ENCODE assay signal across 14 cellular contexts in the genomic region with DNA sequence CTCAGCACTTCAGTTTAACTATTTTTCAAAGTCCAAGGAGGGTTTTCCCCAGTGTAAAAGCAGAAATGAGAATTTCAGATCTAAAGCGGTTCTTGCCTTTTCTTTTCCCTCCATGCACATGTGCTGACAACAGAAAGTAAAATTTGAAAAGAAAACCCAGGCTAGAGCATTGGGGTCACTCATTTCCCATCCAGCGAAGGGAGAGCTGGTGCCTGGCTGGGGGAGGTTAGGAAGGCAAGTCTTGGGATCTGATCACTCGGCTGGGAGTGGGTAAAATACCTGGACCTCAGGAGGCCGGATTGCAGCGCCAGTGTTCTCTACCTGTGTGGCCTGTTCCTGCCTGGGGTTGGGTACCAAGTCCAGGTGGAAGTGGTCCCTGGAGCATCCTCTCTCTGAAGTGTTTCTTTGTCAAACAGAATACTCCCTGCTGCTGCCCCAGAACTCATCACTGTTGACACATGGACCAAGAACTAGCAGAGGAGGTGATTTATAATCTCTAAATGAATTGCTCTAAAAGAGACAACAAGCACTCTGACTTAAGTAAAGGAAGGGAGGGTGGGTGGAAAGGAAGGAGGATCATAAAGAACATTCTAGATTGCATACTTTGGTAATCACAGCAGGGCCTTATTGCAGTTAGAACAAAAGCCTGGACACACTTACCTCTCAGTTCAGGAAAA.
A peak's percentile ranks its signal among the peaks of the same experiment; 100 is the strongest.
DNase-seq lines count a peak whose midpoint lies in the region; ATAC-seq and TF ChIP-seq lines count a peak whose summit lies in the region.
"Had no signal": no experiment of that assay in that cellular context is flagged by ENCODE, and none has a peak within 500 bp of the region (broad histone marks: within the 10 kb centered on the region; RNA-seq: fewer than 3 reads in every experiment).

No MANE protein-coding gene starts in this region.

- DNase-seq in GM10248 (ENCODE audit: extremely low spot score) (peak; percentile 46), NCI-H345 (lab: John Stamatoyannopoulos, UW) (peak; percentile 19), T-cell (no peak), caudate nucleus (lab: John Stamatoyannopoulos, UW) (no peak), anterior cingulate cortex (lab: John Stamatoyannopoulos, UW) (no peak)
- no peak for DNase-seq in naive thymus-derived CD4-positive, alpha-beta T cell
- DNase-seq: activated T-cell treated with anti-CD3 and anti-CD28 coated beads, Interleukin-2, amount 50 U/mL, for 4 hours; Karpas-422; NCI-H524 treated with DMSO at 0.1 percent for 48 hours; stimulated activated CD4-positive, alpha-beta T cell treated with anti-CD3 and anti-CD28 coated beads, Interleukin-4, amount 100 ng/mL, for 1 hour; substantia nigra had no signal

- no peaks in the 10 kb centered on the region for H3K4me1 ChIP-seq in naive thymus-derived CD4-positive, alpha-beta T cell (ENCODE audit: control insufficient read depth in 2 of 2, insufficient read depth in 2 of 2, low read length in 2 of 2)

- POLR2A ChIA-PET in GM10248 (lab: Yijun Ruan, JAX) (no interaction called here), T-cell (lab: Charles Lee) (no interaction called here)
- POLR2A ChIA-PET in naive thymus-derived CD4-positive, alpha-beta T cell (lab: Charles Lee): no interaction called here

- CTCF ChIA-PET in GM10248 (lab: Yijun Ruan, JAX): interaction anchor here (0.7 to 5.3 kb wide), 4 partner anchors 11 to 323 kb away, joined by 3 to 47 read pairs (median 5); no protein-coding TSS in a partner anchor
- CTCF ChIA-PET in T-cell (lab: Charles Lee): interaction anchor here in 1 of 2 donors (0.7 to 1.1 kb wide), 2 partner anchors 12 to 13 kb away, joined by 3 to 5 read pairs; no protein-coding TSS in a partner anchor
- CTCF ChIA-PET in naive thymus-derived CD4-positive, alpha-beta T cell (lab: Charles Lee): interaction anchor here (0.8 to 1.2 kb wide), 2 partner anchors 11 to 13 kb away, joined by 3 to 4 read pairs; no protein-coding TSS in a partner anchor

- no peaks in the 10 kb centered on the region for H3K27me3 Mint-ChIP-seq in T-cell
- H3K27me3 Mint-ChIP-seq in naive thymus-derived CD4-positive, alpha-beta T cell: no peaks in the 10 kb centered on the region

- no peak overlapping the region for H3K4me3 Mint-ChIP-seq in T-cell
- no peak overlapping the region for H3K4me3 Mint-ChIP-seq in naive thymus-derived CD4-positive, alpha-beta T cell
- H3K4me3 Mint-ChIP-seq: activated T-cell treated with anti-CD3 and anti-CD28 coated beads, Interleukin-2, amount 50 U/mL, for 4 hours had no signal

- H3K36me3 ChIP-seq in naive thymus-derived CD4-positive, alpha-beta T cell (ENCODE audit: control insufficient read depth in 2 of 3, insufficient read depth in 3 of 3, low read length in 3 of 3): no peaks in the 10 kb centered on the region

- ATAC-seq in GM19035 (IDR thresholded peaks at IDR 0.05; ENCODE audit: unreplicated experiment): peak; percentile 77
- peak; percentile 69 for ATAC-seq in HG02610 (IDR thresholded peaks at IDR 0.05; ENCODE audit: unreplicated experiment)
- ATAC-seq in T-cell (replicated peaks in 1 of 4): no peak
- ATAC-seq in naive thymus-derived CD4-positive, alpha-beta T cell: no peak

- no peak overlapping the region for H3K4me3 ChIP-seq in naive thymus-derived CD4-positive, alpha-beta T cell (ENCODE audit: low read length)
- H3K4me3 ChIP-seq: BLaER1 had no signal

- intact Hi-C loops in naive thymus-derived CD4-positive, alpha-beta T cell (cut with micrococcal nuclease): loop anchor here in 1 of 2 donors (10.0 kb wide), 1 partner anchor 483 kb away; no protein-coding TSS in a partner anchor

- H3K27me3 ChIP-seq in naive thymus-derived CD4-positive, alpha-beta T cell (ENCODE audit: control insufficient read depth in 2 of 2, insufficient read depth in 2 of 2, low read length in 2 of 2): no peaks in the 10 kb centered on the region
- H3K27me3 ChIP-seq: BLaER1 had no signal

- H3K36me3 Mint-ChIP-seq in T-cell: peaks cover 3% of the 10 kb centered on the region
- peaks cover 0 to 11% (median under 1%) of the 10 kb centered on the region in 5 donors for H3K36me3 Mint-ChIP-seq in naive thymus-derived CD4-positive, alpha-beta T cell

- no peak overlapping the region for H3K27ac ChIP-seq in naive thymus-derived CD4-positive, alpha-beta T cell (ENCODE audit: low read depth, low read length)
- no peak overlapping the region for H3K27ac ChIP-seq in caudate nucleus (ENCODE audit: low read depth, low read length)
- H3K27ac ChIP-seq: BLaER1 had no signal

- H3K9me3 ChIP-seq in naive thymus-derived CD4-positive, alpha-beta T cell (ENCODE audit: control insufficient read depth in 2 of 3, low read length in 3 of 3): no peaks in the 10 kb centered on the region
- H3K9me3 ChIP-seq: BLaER1 had no signal

- H3K9me3 Mint-ChIP-seq in T-cell: no peaks in the 10 kb centered on the region
- H3K9me3 Mint-ChIP-seq in naive thymus-derived CD4-positive, alpha-beta T cell: no peaks in the 10 kb centered on the region
- H3K9me3 Mint-ChIP-seq: activated T-cell treated with anti-CD3 and anti-CD28 coated beads, Interleukin-2, amount 50 U/mL, for 4 hours had no signal

- no peak overlapping the region for H3K27ac Mint-ChIP-seq in T-cell
- no peak overlapping the region for H3K27ac Mint-ChIP-seq in naive thymus-derived CD4-positive, alpha-beta T cell

- TF ChIP-seq CTCF in GM10248 (IDR thresholded peaks at IDR 0.05; ENCODE audit: control extremely low read depth, extremely low read depth, low read depth, missing control alignments): no peak

- peaks cover 6 to 23% (median 16%) of the 10 kb centered on the region in 3 donors for H3K4me1 Mint-ChIP-seq in T-cell
- peaks cover 0 to 30% (median 9%) of the 10 kb centered on the region in 7 donors for H3K4me1 Mint-ChIP-seq in naive thymus-derived CD4-positive, alpha-beta T cell

Comparison
In these comparisons a context has a peak if more than half of its experiments do, and no peak if none do; other contexts are left out.
1. DNase-seq: peak in GM10248 (single experiment) and NCI-H345 (single experiment); none in T-cell (0 of 34), naive thymus-derived CD4-positive, alpha-beta T cell (0 of 9), caudate nucleus (0 of 61) and anterior cingulate cortex (0 of 58).
2. ATAC-seq: peak in GM19035 (single experiment) and HG02610 (single experiment); none in T-cell (0 of 4) and naive thymus-derived CD4-positive, alpha-beta T cell (single experiment).